ENCODE assay signal across 10 cellular contexts in the genomic region with DNA sequence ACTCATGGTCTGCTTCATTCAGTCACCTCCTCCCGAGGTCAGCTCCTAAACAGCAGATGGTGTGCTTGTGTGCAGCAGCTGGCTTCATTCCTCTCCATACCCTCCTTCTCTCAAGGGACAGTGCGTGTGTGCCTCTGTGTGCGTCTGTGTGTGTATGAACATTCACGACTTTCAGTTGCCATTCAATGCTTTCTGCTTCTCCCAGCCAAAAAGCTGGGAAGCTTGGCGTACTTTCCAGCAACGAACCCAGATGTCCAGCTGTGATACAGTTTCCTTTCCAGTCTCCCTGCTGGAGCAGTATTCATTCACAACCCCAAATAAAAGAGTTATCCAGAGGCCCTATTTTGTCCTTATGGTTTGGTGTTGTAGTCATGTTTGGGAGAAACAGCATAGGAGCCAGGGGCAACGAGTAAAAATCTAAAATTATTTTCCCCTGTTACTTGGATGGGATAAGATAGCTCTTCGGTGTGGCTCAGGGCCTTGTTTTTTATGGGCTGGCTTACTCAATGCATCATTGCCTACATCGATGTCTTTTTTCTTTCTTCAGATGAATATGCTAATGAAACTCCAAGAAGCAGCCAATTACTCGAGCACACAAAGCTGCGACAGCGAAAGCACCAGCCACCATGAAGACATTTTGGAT.
DNase-seq lines count a peak whose midpoint lies in the region; ATAC-seq and TF ChIP-seq lines count a peak whose summit lies in the region.
"Had no signal": no experiment of that assay in that cellular context is flagged by ENCODE, and none has a peak within 500 bp of the region (broad histone marks: within the 10 kb centered on the region; RNA-seq: fewer than 3 reads in every experiment).

No MANE protein-coding gene starts in this region.

- H3K27me3 Mint-ChIP-seq in neural progenitor cell (ENCODE audit: insufficient read depth, low read depth) (no peaks in the 10 kb centered on the region), type B pancreatic cell (no peaks in the 10 kb centered on the region)
- H3K27me3 Mint-ChIP-seq in activated T-helper 1 cell treated with anti-CD3 and anti-CD28 coated beads, Interleukin-12 subunit alpha, Interleukin-12 subunit beta, Interleukin-2, Interleukin-4 antibody, amounts not matched to agents 30 ng/mL and 10 ng/mL and 1 ng/mL, durations not matched to agents 14 hours and 24 hours and 36 hours (ENCODE audit: insufficient read depth): no peaks in the 10 kb centered on the region

- no peak overlapping the region for H3K9ac ChIP-seq in neural progenitor cell

- ATAC-seq in HG03439 (IDR thresholded peaks at IDR 0.05; ENCODE audit: unreplicated experiment) (no peak), HG02885 (IDR thresholded peaks at IDR 0.05; ENCODE audit: poor library complexity, unreplicated experiment) (no peak)
- ATAC-seq: stimulated activated naive CD8-positive, alpha-beta T cell treated with anti-CD3 and anti-CD28 coated beads, Interleukin-15, Interleukin-2, amounts not matched to agents 100 U/mL and 50 U/mL, for 24 hours had no signal

- no peaks in the 10 kb centered on the region for H3K36me3 Mint-ChIP-seq in neural progenitor cell
- no peaks in the 10 kb centered on the region for H3K36me3 Mint-ChIP-seq in activated T-helper 1 cell treated with anti-CD3 and anti-CD28 coated beads, Interleukin-12 subunit alpha, Interleukin-12 subunit beta, Interleukin-2, Interleukin-4 antibody, amounts not matched to agents 30 ng/mL and 10 ng/mL and 1 ng/mL, durations not matched to agents 14 hours and 24 hours and 36 hours (ENCODE audit: low read depth)
- peaks cover 3% of the 10 kb centered on the region for H3K36me3 Mint-ChIP-seq in type B pancreatic cell

- H3F3A ChIP-seq in neural progenitor cell (ENCODE audit: low read depth): no peaks in the 10 kb centered on the region

- intact Hi-C loops in activated T-helper 1 cell treated with anti-CD3 and anti-CD28 coated beads, Interleukin-12 subunit alpha, Interleukin-12 subunit beta, Interleukin-2, Interleukin-4 antibody, amounts not matched to agents 30 ng/mL and 10 ng/mL and 1 ng/mL, durations not matched to agents 14 hours and 24 hours and 36 hours (cut with micrococcal nuclease): no loop called here

- peaks cover 33% of the 10 kb centered on the region for H3K4me1 Mint-ChIP-seq in neural progenitor cell
- H3K4me1 Mint-ChIP-seq in activated T-helper 1 cell treated with anti-CD3 and anti-CD28 coated beads, Interleukin-12 subunit alpha, Interleukin-12 subunit beta, Interleukin-2, Interleukin-4 antibody, amounts not matched to agents 30 ng/mL and 10 ng/mL and 1 ng/mL, durations not matched to agents 14 hours and 24 hours and 36 hours (ENCODE audit: low read depth): no peaks in the 10 kb centered on the region
- H3K4me1 Mint-ChIP-seq in type B pancreatic cell (ENCODE audit: unreplicated experiment): peaks cover 11% of the 10 kb centered on the region

- H3K4me3 ChIP-seq in cardiac fibroblast (replicated peaks in 1 of 2; ENCODE audit: low read depth in 2 of 2, low read length in 2 of 2) (no peak overlapping the region), neural progenitor cell (no peak overlapping the region)

- peak overlapping the region; percentile 29 for H3K27ac Mint-ChIP-seq in neural progenitor cell
- H3K27ac Mint-ChIP-seq in activated T-helper 1 cell treated with anti-CD3 and anti-CD28 coated beads, Interleukin-12 subunit alpha, Interleukin-12 subunit beta, Interleukin-2, Interleukin-4 antibody, amounts not matched to agents 30 ng/mL and 10 ng/mL and 1 ng/mL, durations not matched to agents 14 hours and 24 hours and 36 hours: no peak overlapping the region
- no peak overlapping the region for H3K27ac Mint-ChIP-seq in type B pancreatic cell

- no peaks in the 10 kb centered on the region for H3K9me3 ChIP-seq in neural progenitor cell (ENCODE audit: low read depth)

- DNase-seq in DMS153 (lab: John Stamatoyannopoulos, UW) (peak; percentile 99), NCI-H2171 (lab: John Stamatoyannopoulos, UW) (peak; percentile 99), cardiac fibroblast (ENCODE audit: low read depth in 2 of 2) (peak; percentile 54 to 73), neural progenitor cell (ENCODE audit: low spot score) (no peak), type B pancreatic cell (ENCODE audit: extremely low spot score, unreplicated experiment) (no peak)
- DNase-seq in activated T-helper 1 cell treated with anti-CD3 and anti-CD28 coated beads, Interleukin-12 subunit alpha, Interleukin-12 subunit beta, Interleukin-2, Interleukin-4 antibody, amounts not matched to agents 30 ng/mL and 10 ng/mL and 1 ng/mL, durations not matched to agents 14 hours and 24 hours and 36 hours (ENCODE audit: low spot score): no peak
- DNase-seq: MM.1S; stimulated activated naive CD8-positive, alpha-beta T cell treated with anti-CD3 and anti-CD28 coated beads, Interleukin-15, Interleukin-2, amounts not matched to agents 100 U/mL and 50 U/mL, for 24 hours had no signal

- peak overlapping the region; percentile 85 for H2AFZ ChIP-seq in neural progenitor cell (replicated peaks)

- no peak overlapping the region for H3K27ac ChIP-seq in neural progenitor cell

- H3K4me3 Mint-ChIP-seq in neural progenitor cell (peak overlapping the region; percentile 0), type B pancreatic cell (no peak overlapping the region)
- no peak overlapping the region for H3K4me3 Mint-ChIP-seq in activated T-helper 1 cell treated with anti-CD3 and anti-CD28 coated beads, Interleukin-12 subunit alpha, Interleukin-12 subunit beta, Interleukin-2, Interleukin-4 antibody, amounts not matched to agents 30 ng/mL and 10 ng/mL and 1 ng/mL, durations not matched to agents 14 hours and 24 hours and 36 hours

- H3K9me3 Mint-ChIP-seq in neural progenitor cell (no peaks in the 10 kb centered on the region), type B pancreatic cell (no peaks in the 10 kb centered on the region)
- no peaks in the 10 kb centered on the region for H3K9me3 Mint-ChIP-seq in activated T-helper 1 cell treated with anti-CD3 and anti-CD28 coated beads, Interleukin-12 subunit alpha, Interleukin-12 subunit beta, Interleukin-2, Interleukin-4 antibody, amounts not matched to agents 30 ng/mL and 10 ng/mL and 1 ng/mL, durations not matched to agents 14 hours and 24 hours and 36 hours

- peaks cover 6% of the 10 kb centered on the region for H3K4me1 ChIP-seq in neural progenitor cell

- no peak overlapping the region for H3K4me2 ChIP-seq in neural progenitor cell

- H3K79me2 ChIP-seq in neural progenitor cell (ENCODE audit: low read depth): no peaks in the 10 kb centered on the region

- TF ChIP-seq CTCF in cardiac fibroblast (IDR thresholded peaks at IDR 0.05; ENCODE audit: low read depth, low read length) (no peak), neural progenitor cell (IDR thresholded peaks at IDR 0.05) (no peak), type B pancreatic cell (conservative IDR thresholded peaks at IDR 0.05) (no peak)

- H3K27me3 ChIP-seq in neural progenitor cell: no peaks in the 10 kb centered on the region

- no peaks in the 10 kb centered on the region for H4K20me1 ChIP-seq in neural progenitor cell (ENCODE audit: low read depth)

- no peaks in the 10 kb centered on the region for H3K36me3 ChIP-seq in neural progenitor cell

Comparison
In these comparisons a context has a peak if more than half of its experiments do, and no peak if none do; other contexts are left out.
1. DNase-seq: peak in DMS153 (single experiment), NCI-H2171 (single experiment) and cardiac fibroblast (2 of 2); none in neural progenitor cell (single experiment), activated T-helper 1 cell treated with anti-CD3 and anti-CD28 coated beads, Interleukin-12 subunit alpha, Interleukin-12 subunit beta, Interleukin-2, Interleukin-4 antibody, amounts not matched to agents 30 ng/mL and 10 ng/mL and 1 ng/mL, durations not matched to agents 14 hours and 24 hours and 36 hours (single experiment) and type B pancreatic cell (single experiment).